ENCODE assay signal across 22 cellular contexts in genomic region chr3:117932441-117932840, GRCh38.
A peak's percentile ranks its signal among the peaks of the same experiment; 100 is the strongest.
DNase-seq lines count a peak whose midpoint lies in the region; ATAC-seq, FAIRE-seq and TF ChIP-seq lines count a peak whose summit lies in the region.
"Had no signal": no experiment of that assay in that cellular context is flagged by ENCODE, and none has a peak within 500 bp of the region (broad histone marks: within the 10 kb centered on the region; RNA-seq: fewer than 3 reads in every experiment).

No MANE protein-coding gene starts in this region.

- H3K4me1 Mint-ChIP-seq in neural progenitor cell (no peaks in the 10 kb centered on the region), glutamatergic neuron (ENCODE audit: low read depth, unreplicated experiment) (peaks cover 5% of the 10 kb centered on the region)
- no peaks in the 10 kb centered on the region for H3K4me1 Mint-ChIP-seq in activated CD8-positive, alpha-beta memory T cell treated with anti-CD3 and anti-CD28 coated beads, Interleukin-2, amount 10 ng/mL, durations not matched to agents 7 days and 5 days
- H3K4me1 Mint-ChIP-seq: B cell had no signal

- no peak overlapping the region for H3K4me2 ChIP-seq in neural progenitor cell
- H3K4me2 ChIP-seq: A549 had no signal

- H3K4me3 ChIP-seq in neural progenitor cell: no peak overlapping the region
- H3K4me3 ChIP-seq: A549; BLaER1 treated with 17β-estradiol and CSF1 and Interleukin-3, amounts not matched to agents 10 nM and 100 nM had no signal

- H3K36me3 Mint-ChIP-seq in neural progenitor cell (no peaks in the 10 kb centered on the region), glutamatergic neuron (ENCODE audit: unreplicated experiment) (no peaks in the 10 kb centered on the region)
- H3K36me3 Mint-ChIP-seq in activated CD8-positive, alpha-beta memory T cell treated with anti-CD3 and anti-CD28 coated beads, Interleukin-2, amount 10 ng/mL, durations not matched to agents 7 days and 5 days: no peaks in the 10 kb centered on the region
- H3K36me3 Mint-ChIP-seq: CD8-positive, alpha-beta T cell had no signal

- no peak for ATAC-seq in activated CD8-positive, alpha-beta memory T cell treated with anti-CD3 and anti-CD28 coated beads, Interleukin-2, amount 10 ng/mL, durations not matched to agents 7 days and 5 days
- ATAC-seq: A549; CD8-positive, alpha-beta T cell had no signal

- no peaks in the 10 kb centered on the region for H3K36me3 ChIP-seq in neural progenitor cell
- H3K36me3 ChIP-seq: BLaER1 treated with 17β-estradiol and CSF1 and Interleukin-3, amounts not matched to agents 10 nM and 100 nM had no signal

- H3K9me3 ChIP-seq in neural progenitor cell (ENCODE audit: low read depth): no peaks in the 10 kb centered on the region
- H3K9me3 ChIP-seq: A549, Caco-2 had no signal

- H3F3A ChIP-seq in neural progenitor cell (ENCODE audit: low read depth): no peaks in the 10 kb centered on the region

- TF ChIP-seq CTCF in neural progenitor cell (IDR thresholded peaks at IDR 0.05) (no peak), glutamatergic neuron (IDR thresholded peaks at IDR 0.05; ENCODE audit: partially characterized antibody, unreplicated experiment) (no peak)

- H3K4me3 Mint-ChIP-seq in neural progenitor cell: no peak overlapping the region
- H3K4me3 Mint-ChIP-seq in glutamatergic neuron (ENCODE audit: unreplicated experiment): no peak overlapping the region
- H3K4me3 Mint-ChIP-seq in activated CD8-positive, alpha-beta memory T cell treated with anti-CD3 and anti-CD28 coated beads, Interleukin-2, amount 10 ng/mL, durations not matched to agents 7 days and 5 days: no peak overlapping the region
- H3K4me3 Mint-ChIP-seq: B cell; CD4-positive, alpha-beta T cell; CD8-positive, alpha-beta T cell had no signal

- no peaks in the 10 kb centered on the region for H3K79me2 ChIP-seq in neural progenitor cell (ENCODE audit: low read depth)

- H4K20me1 ChIP-seq in neural progenitor cell (ENCODE audit: low read depth): no peaks in the 10 kb centered on the region
- H4K20me1 ChIP-seq: BLaER1 treated with 17β-estradiol and CSF1 and Interleukin-3, amounts not matched to agents 10 nM and 100 nM had no signal

- no peak overlapping the region for H3K27ac ChIP-seq in neural progenitor cell
- H3K27ac ChIP-seq: 22Rv1; A549; BLaER1 treated with 17β-estradiol and CSF1 and Interleukin-3, amounts not matched to agents 10 nM and 100 nM; C4-2B had no signal

- H2AFZ ChIP-seq in neural progenitor cell (replicated peaks): no peak overlapping the region

- no peaks in the 10 kb centered on the region for H3K4me1 ChIP-seq in neural progenitor cell
- H3K4me1 ChIP-seq: A549, Caco-2 had no signal

- FAIRE-seq in urothelium cell line (lab: Jason Lieb, UNC): no peak
- FAIRE-seq: A549, D721Med, G401.6, GM12891, GM19239 had no signal

- H3K9me3 Mint-ChIP-seq in neural progenitor cell: no peaks in the 10 kb centered on the region
- H3K9me3 Mint-ChIP-seq in glutamatergic neuron (ENCODE audit: unreplicated experiment): no peaks in the 10 kb centered on the region
- H3K9me3 Mint-ChIP-seq in activated CD8-positive, alpha-beta memory T cell treated with anti-CD3 and anti-CD28 coated beads, Interleukin-2, amount 10 ng/mL, durations not matched to agents 7 days and 5 days (ENCODE audit: low read depth): peaks cover 3% of the 10 kb centered on the region

- H3K27me3 Mint-ChIP-seq in neural progenitor cell (ENCODE audit: insufficient read depth, low read depth) (peaks cover 2% of the 10 kb centered on the region), glutamatergic neuron (ENCODE audit: unreplicated experiment) (no peaks in the 10 kb centered on the region)
- H3K27me3 Mint-ChIP-seq in activated CD8-positive, alpha-beta memory T cell treated with anti-CD3 and anti-CD28 coated beads, Interleukin-2, amount 10 ng/mL, durations not matched to agents 7 days and 5 days: no peaks in the 10 kb centered on the region
- H3K27me3 Mint-ChIP-seq: B cell; CD4-positive, alpha-beta T cell had no signal

- CTCF ChIA-PET in activated CD8-positive, alpha-beta memory T cell treated with anti-CD3 and anti-CD28 coated beads, Interleukin-2, amount 10 ng/mL, durations not matched to agents 7 days and 5 days (lab: Charles Lee): interaction anchor here (0.9 kb wide), 1 partner anchor 251 kb away, joined by 3 read pairs; no protein-coding TSS in a partner anchor

- H3K27ac Mint-ChIP-seq in neural progenitor cell (peak overlapping the region; percentile 55), glutamatergic neuron (ENCODE audit: unreplicated experiment) (no peak overlapping the region)
- H3K27ac Mint-ChIP-seq in activated CD8-positive, alpha-beta memory T cell treated with anti-CD3 and anti-CD28 coated beads, Interleukin-2, amount 10 ng/mL, durations not matched to agents 7 days and 5 days: no peak overlapping the region
- H3K27ac Mint-ChIP-seq: B cell; CD4-positive, alpha-beta T cell; CD8-positive, alpha-beta T cell had no signal

- DNase-seq in MV-4-11 (lab: John Stamatoyannopoulos, UW): peak; percentile 16
- DNase-seq in fibroblast of peridontal ligament (ENCODE audit: extremely low read depth): peak; percentile 60
- no peak for DNase-seq in neural progenitor cell (ENCODE audit: low spot score)
- DNase-seq in glutamatergic neuron: no peak
- no peak for DNase-seq in activated CD8-positive, alpha-beta memory T cell treated with anti-CD3 and anti-CD28 coated beads, Interleukin-2, amount 10 ng/mL, durations not matched to agents 7 days and 5 days
- no peak for DNase-seq in urothelium cell line (ENCODE audit: low spot score)
- DNase-seq: AML-193; Caco-2; Calu3; CD4-positive, alpha-beta T cell; CD8-positive, alpha-beta T cell; DMS79 treated with DMSO at 0.1 percent for 48 hours; GF-D8 had no signal

- no peak overlapping the region for H3K9ac ChIP-seq in neural progenitor cell
- H3K9ac ChIP-seq: BLaER1 treated with 17β-estradiol and CSF1 and Interleukin-3, amounts not matched to agents 10 nM and 100 nM had no signal

- H3K27me3 ChIP-seq in neural progenitor cell: no peaks in the 10 kb centered on the region
- H3K27me3 ChIP-seq: BLaER1 treated with 17β-estradiol and CSF1 and Interleukin-3, amounts not matched to agents 10 nM and 100 nM had no signal

Comparison
In these comparisons a context has a peak if more than half of its experiments do, and no peak if none do; other contexts are left out.
1. DNase-seq: peak in MV-4-11 (single experiment) and fibroblast of peridontal ligament (single experiment); none in neural progenitor cell (single experiment), glutamatergic neuron (single experiment), activated CD8-positive, alpha-beta memory T cell treated with anti-CD3 and anti-CD28 coated beads, Interleukin-2, amount 10 ng/mL, durations not matched to agents 7 days and 5 days (single experiment) and urothelium cell line (single experiment).